Comparison of ENCODE assay signal across 14 cellular contexts in the genomic region with DNA sequence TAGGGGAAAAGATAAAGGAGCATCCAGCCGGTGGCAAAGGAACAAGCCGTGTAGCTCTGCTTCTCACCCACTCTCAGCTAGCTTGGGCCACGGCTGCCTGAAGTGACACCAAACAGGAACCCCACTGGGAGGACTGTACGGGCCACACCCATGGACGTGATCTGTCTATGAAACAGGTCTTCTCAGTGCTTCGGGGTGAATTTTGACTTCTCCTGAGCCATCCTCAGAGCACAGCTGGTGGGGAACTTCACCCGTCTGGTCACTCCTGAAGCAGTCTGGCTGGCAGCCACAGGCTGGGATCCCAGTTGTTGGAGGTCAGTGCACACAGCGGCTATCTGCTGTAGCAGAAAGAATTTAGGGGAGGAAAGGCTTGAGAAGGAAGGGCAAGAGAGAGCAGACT.
DNase-seq lines count a peak whose midpoint lies in the region; ATAC-seq and TF ChIP-seq lines count a peak whose summit lies in the region.
"Had no signal": no experiment of that assay in that cellular context is flagged by ENCODE, and none has a peak within 500 bp of the region (broad histone marks: within the 10 kb centered on the region; RNA-seq: fewer than 3 reads in every experiment).

No MANE protein-coding gene starts in this region.

- H3K4me3 ChIP-seq in right atrium auricular region (no peak overlapping the region), skeletal muscle tissue (ENCODE audit: low read length in 3 of 3) (peak overlapping the region in 2 of 3 donors; percentile 30 to 35)
- H3K4me3 ChIP-seq: HAP-1, spleen, vagina had no signal

- H3K4me1 Mint-ChIP-seq in natural killer cell: peaks cover 24 to 40% of the 10 kb centered on the region in 2 donors

- H3K27ac Mint-ChIP-seq in natural killer cell: no peak overlapping the region
- H3K27ac Mint-ChIP-seq: natural killer cell treated with Interleukin-12 subunit alpha and Interleukin-12 subunit beta and Interleukin-15 and Interleukin-18, amount 100 ng/mL, for 72 hours had no signal

- H3K4me3 Mint-ChIP-seq in natural killer cell: no peak overlapping the region
- H3K4me3 Mint-ChIP-seq: natural killer cell treated with Interleukin-12 subunit alpha and Interleukin-12 subunit beta and Interleukin-15 and Interleukin-18, amount 100 ng/mL, for 72 hours had no signal

- H3K9ac ChIP-seq in skeletal muscle tissue (ENCODE audit: low read depth in 1 of 3, low read length in 3 of 3): peak overlapping the region in 2 of 3 donors; percentile 25 to 35

- no peaks in the 10 kb centered on the region for H3K36me3 Mint-ChIP-seq in natural killer cell

- H3K9me3 ChIP-seq in right atrium auricular region: no peaks in the 10 kb centered on the region
- peaks cover 0 to 16% (median 0%) of the 10 kb centered on the region in 3 donors for H3K9me3 ChIP-seq in skeletal muscle tissue (ENCODE audit: control insufficient read depth in 3 of 3, low read length in 3 of 3)
- H3K9me3 ChIP-seq: HAP-1, vagina had no signal

- ATAC-seq in HG03045 (IDR thresholded peaks at IDR 0.05; ENCODE audit: unreplicated experiment) (no peak), natural killer cell (no peak)

- no peaks in the 10 kb centered on the region for H3K27me3 ChIP-seq in right atrium auricular region
- H3K27me3 ChIP-seq in skeletal muscle tissue (ENCODE audit: control insufficient read depth in 3 of 3, insufficient read depth in 3 of 3, low read length in 3 of 3): no peaks in the 10 kb centered on the region
- H3K27me3 ChIP-seq: spleen, vagina had no signal

- H3K27ac ChIP-seq in RWPE1: peak overlapping the region; percentile 23; the same call in 1 of the 2 replicates
- peak overlapping the region; percentile 90 to 93 for H3K27ac ChIP-seq in right atrium auricular region
- H3K27ac ChIP-seq in skeletal muscle tissue (ENCODE audit: low read depth, low read length): peak overlapping the region; percentile 49
- H3K27ac ChIP-seq: spleen, vagina had no signal

- peaks cover 0 to 41% of the 10 kb centered on the region in 2 donors for H3K4me1 ChIP-seq in right atrium auricular region
- peaks cover 24 to 62% (median 47%) of the 10 kb centered on the region in 3 donors for H3K4me1 ChIP-seq in skeletal muscle tissue (ENCODE audit: control insufficient read depth in 3 of 3, insufficient read depth in 3 of 3, low read length in 3 of 3)
- H3K4me1 ChIP-seq: HAP-1 had no signal

- TF ChIP-seq CTCF in RWPE1 (conservative IDR thresholded peaks at IDR 0.05; ENCODE audit: low read depth) (no peak), right atrium auricular region (IDR thresholded peaks at IDR 0.05) (no peak), natural killer cell (IDR thresholded peaks at IDR 0.05) (no peak)

- H3K9me3 Mint-ChIP-seq in natural killer cell: peaks cover 0 to 3% of the 10 kb centered on the region in 2 donors

- CTCF ChIA-PET in RWPE1 (lab: Yijun Ruan, JAX): no interaction called here

- DNase-seq in NCI-H510A treated with DMSO at 0.1 percent for 48 hours (lab: John Stamatoyannopoulos, UW) (peak; percentile 2), NCI-H510A (lab: John Stamatoyannopoulos, UW) (no peak), RWPE1 (ENCODE audit: low spot score) (no peak), right atrium auricular region (ENCODE audit: low spot score) (peak; percentile 75), natural killer cell (no peak)
- DNase-seq in central memory CD4-positive, alpha-beta T cell: no peak
- DNase-seq: DMS153, NCI-H1436 treated with DMSO at 0.1 percent for 48 hours, spleen had no signal

- H3K27me3 Mint-ChIP-seq in natural killer cell (ENCODE audit: low read depth in 2 of 2): no peaks in the 10 kb centered on the region
- H3K27me3 Mint-ChIP-seq: natural killer cell treated with Interleukin-12 subunit alpha and Interleukin-12 subunit beta and Interleukin-15 and Interleukin-18, amount 100 ng/mL, for 72 hours had no signal

- POLR2A ChIA-PET in RWPE1 (lab: Yijun Ruan, JAX; ENCODE audit: low non-redundant PET): no interaction called here

- H3K36me3 ChIP-seq in right atrium auricular region: peaks cover 11% of the 10 kb centered on the region
- H3K36me3 ChIP-seq in skeletal muscle tissue (ENCODE audit: control insufficient read depth in 3 of 3, insufficient read depth in 3 of 3, low read length in 3 of 3): peaks cover 3 to 12% (median 12%) of the 10 kb centered on the region in 3 donors
- H3K36me3 ChIP-seq: HAP-1, vagina had no signal

- intact Hi-C loops in natural killer cell (cut with micrococcal nuclease): no loop called here

Comparison
In these comparisons a context has a peak if more than half of its experiments do, and no peak if none do; other contexts are left out.
1. DNase-seq: peak in NCI-H510A treated with DMSO at 0.1 percent for 48 hours (single experiment) and right atrium auricular region (single experiment); none in NCI-H510A (single experiment), RWPE1 (single experiment), central memory CD4-positive, alpha-beta T cell (single experiment) and natural killer cell (single experiment).
2. H3K27ac ChIP-seq: peak in every context shown above with its lines; median percentile 92 in right atrium auricular region; 49 in skeletal muscle tissue; 23 in RWPE1.
3. H3K4me3 ChIP-seq: peak in skeletal muscle tissue (2 of 3); none in right atrium auricular region (0 of 2).